In genomic region chr6:24757610-24758009, GRCh38 we compare ENCODE assay signal across 19 cellular contexts. TPM values are rescaled to one million over a fixed set of nuclear protein-coding genes. Genes with fewer than 3 reads are reported as not detected.
"Had no signal": no experiment of that assay in that cellular context is flagged by ENCODE, and none has a peak within 500 bp of the region (broad histone marks: within the 10 kb centered on the region; RNA-seq: fewer than 3 reads in every experiment).

No MANE protein-coding gene starts in this region.

- DNase-seq: activated CD4-positive, alpha-beta T cell treated with anti-CD3 and anti-CD28 coated beads for 1 hour; activated CD4-positive, alpha-beta T cell treated with anti-CD3 and anti-CD28 coated beads, Interleukin-2, amount 50 U/mL, for 48 hours; activated CD8-positive, alpha-beta memory T cell treated with anti-CD3 and anti-CD28 coated beads, Interleukin-2, amount 10 ng/mL, durations not matched to agents 7 days and 5 days; activated effector memory CD4-positive, alpha-beta T cell treated with anti-CD3 and anti-CD28 coated beads, Interleukin-2, amount 50 U/mL, for 16 hours; activated T-cell treated with anti-CD3 and anti-CD28 coated beads, Interleukin-2, amount 50 U/mL, for 4 hours; anterior cingulate cortex; heart right ventricle; natural killer cell; retina; stimulated activated CD4-positive, alpha-beta T cell treated with anti-CD3 and anti-CD28 coated beads, Interleukin-4, amount 100 ng/mL, for 4 hours; stimulated activated naive CD8-positive, alpha-beta T cell treated with anti-CD3 and anti-CD28 coated beads, Interleukin-15, amount 100 ng/mL, for 72 hours; testis had no signal

- H3K4me3 ChIP-seq: heart right ventricle, testis had no signal

- H3K9me3 ChIP-seq: heart right ventricle, testis had no signal

- H3K27me3 ChIP-seq: heart right ventricle, testis had no signal

- H3K27ac ChIP-seq: testis had no signal

- ATAC-seq: activated CD8-positive, alpha-beta memory T cell treated with anti-CD3 and anti-CD28 coated beads, Interleukin-2, amount 10 ng/mL, durations not matched to agents 7 days and 5 days; activated naive CD4-positive, alpha-beta T cell treated with anti-CD3 and anti-CD28 coated beads, Interleukin-2, amount 50 U/mL, for 72 hours; activated T-cell treated with anti-CD3 and anti-CD28 coated beads, Interleukin-2, amount 50 U/mL, for 4 hours; heart right ventricle; natural killer cell; stimulated activated naive CD8-positive, alpha-beta T cell treated with anti-CD3 and anti-CD28 coated beads, Interleukin-15, amount 100 ng/mL, for 72 hours had no signal

- H3K4me3 Mint-ChIP-seq: activated CD8-positive, alpha-beta memory T cell treated with anti-CD3 and anti-CD28 coated beads, Interleukin-2, amount 10 ng/mL, durations not matched to agents 7 days and 5 days; activated T-cell treated with anti-CD3 and anti-CD28 coated beads, Interleukin-2, amount 50 U/mL, for 4 hours; memory B cell; natural killer cell; stimulated activated naive CD8-positive, alpha-beta T cell treated with anti-CD3 and anti-CD28 coated beads, Interleukin-15, amount 100 ng/mL, for 72 hours; T-helper 2 cell treated with Interferon-gamma antibody and Interleukin-4, amounts not matched to agents 5 μg/mL and 100 μg/mL, for 36 hours had no signal

- H3K4me1 Mint-ChIP-seq: natural killer cell had no signal

- H3K9me3 Mint-ChIP-seq: activated naive CD4-positive, alpha-beta T cell treated with anti-CD3 and anti-CD28 coated beads, Interleukin-2, amount 50 U/mL, for 72 hours; activated T-cell treated with anti-CD3 and anti-CD28 coated beads, Interleukin-2, amount 50 U/mL, for 4 hours; natural killer cell had no signal

- H3K4me1 ChIP-seq: testis had no signal

- H3K36me3 Mint-ChIP-seq: activated CD8-positive, alpha-beta memory T cell treated with anti-CD3 and anti-CD28 coated beads, Interleukin-2, amount 10 ng/mL, durations not matched to agents 7 days and 5 days; activated naive CD4-positive, alpha-beta T cell treated with anti-CD3 and anti-CD28 coated beads, Interleukin-2, amount 50 U/mL, for 72 hours; natural killer cell had no signal

- H3K27ac Mint-ChIP-seq: activated CD8-positive, alpha-beta memory T cell treated with anti-CD3 and anti-CD28 coated beads, Interleukin-2, amount 10 ng/mL, durations not matched to agents 7 days and 5 days; memory B cell; stimulated activated naive CD8-positive, alpha-beta T cell treated with anti-CD3 and anti-CD28 coated beads, Interleukin-15, amount 100 ng/mL, for 72 hours; T-helper 2 cell treated with Interferon-gamma antibody and Interleukin-4, amounts not matched to agents 5 μg/mL and 100 μg/mL, for 36 hours had no signal

- H3K27me3 Mint-ChIP-seq: activated CD8-positive, alpha-beta memory T cell treated with anti-CD3 and anti-CD28 coated beads, Interleukin-2, amount 10 ng/mL, durations not matched to agents 7 days and 5 days; memory B cell; stimulated activated naive CD8-positive, alpha-beta T cell treated with anti-CD3 and anti-CD28 coated beads, Interleukin-15, amount 100 ng/mL, for 72 hours had no signal

- H3K36me3 ChIP-seq: heart right ventricle had no signal

RNA-seq across cellular contexts. Expression of gene ARMH2, which starts 41.1 kb away (rescaled TPM):
- total RNA-seq: activated T-cell treated with anti-CD3 and anti-CD28 coated beads, Interleukin-2, amount 50 U/mL, for 4 hours; fibroblast of lung; frontal cortex; heart right ventricle; mucosa of gallbladder; skeletal muscle tissue had no signal
- polyA plus RNA-seq: fibroblast of lung, heart right ventricle had no signal
